16 cellular contexts compared by ENCODE assay signal in genomic region chr11:133953571-133953970, GRCh38. TPM values are rescaled to one million over a fixed set of nuclear protein-coding genes. Genes with fewer than 3 reads are reported as not detected.
A peak's percentile ranks its signal among the peaks of the same experiment; 100 is the strongest.
DNase-seq lines count a peak whose midpoint lies in the region; ATAC-seq and TF ChIP-seq lines count a peak whose summit lies in the region.
"Had no signal": no experiment of that assay in that cellular context is flagged by ENCODE, and none has a peak within 500 bp of the region (broad histone marks: within the 10 kb centered on the region; RNA-seq: fewer than 3 reads in every experiment).

No MANE protein-coding gene starts in this region.

- H3K9me3 ChIP-seq in heart right ventricle (no peaks in the 10 kb centered on the region), muscle layer of duodenum (ENCODE audit: control insufficient read depth in 1 of 2, low read length in 2 of 2) (no peaks in the 10 kb centered on the region), transverse colon (no peaks in the 10 kb centered on the region)

- no peaks in the 10 kb centered on the region for H3K36me3 ChIP-seq in heart right ventricle
- H3K36me3 ChIP-seq in muscle layer of duodenum (ENCODE audit: control insufficient read depth in 1 of 2, insufficient read depth in 2 of 2, low read length in 2 of 2) = no peaks in the 10 kb centered on the region
- H3K36me3 ChIP-seq in transverse colon = no peaks in the 10 kb centered on the region

- H3K9me3 Mint-ChIP-seq in activated naive CD8-positive, alpha-beta T cell treated with anti-CD3 and anti-CD28 coated beads, Interleukin-2, amount 50 U/mL, for 24 hours = no peaks in the 10 kb centered on the region
- H3K9me3 Mint-ChIP-seq: activated B cell treated with CpG ODN at 0.5 μM for 24 hours; dendritic cell treated with granulocyte-macrophage colony-stimulating factor and Interleukin-4, amounts not matched to agents 40 ng/mL and 50 ng/mL, for 4 days had no signal

- peaks cover 8% of the 10 kb centered on the region for H3K36me3 Mint-ChIP-seq in activated naive CD8-positive, alpha-beta T cell treated with anti-CD3 and anti-CD28 coated beads, Interleukin-2, amount 50 U/mL, for 24 hours (ENCODE audit: low read depth)

- H3K4me3 ChIP-seq in heart right ventricle (no peak overlapping the region), muscle layer of duodenum (ENCODE audit: low read depth in 1 of 2, low read length in 2 of 2) (peak overlapping the region in 1 of 2 donors; percentile 10), transverse colon (no peak overlapping the region)

- no peak for TF ChIP-seq EP300 in transverse colon (IDR thresholded peaks at IDR 0.05; ENCODE audit: low read depth)

- H3K27me3 Mint-ChIP-seq in activated naive CD8-positive, alpha-beta T cell treated with anti-CD3 and anti-CD28 coated beads, Interleukin-2, amount 50 U/mL, for 24 hours = peaks cover 10% of the 10 kb centered on the region

- TF ChIP-seq CTCF in heart right ventricle (IDR thresholded peaks at IDR 0.05) (no peak), transverse colon (IDR thresholded peaks at IDR 0.05) (no peak)

- 32 to 42% methylated on average over 6 of the region's 6 CpGs for WGBS in heart right ventricle, 2 donors
- 52% methylated on average over 6 of the region's 6 CpGs; no CpG with 5 or more reads in 1 of the 2 donors for WGBS in transverse colon (ENCODE audit: low coverage in 1 of 2), 2 donors

- H3K4me3 Mint-ChIP-seq in activated naive CD8-positive, alpha-beta T cell treated with anti-CD3 and anti-CD28 coated beads, Interleukin-2, amount 50 U/mL, for 24 hours = peak overlapping the region; percentile 92
- H3K4me3 Mint-ChIP-seq: activated B cell treated with CpG ODN at 0.5 μM for 24 hours; dendritic cell treated with granulocyte-macrophage colony-stimulating factor and Interleukin-4, amounts not matched to agents 40 ng/mL and 50 ng/mL, for 4 days had no signal

- ATAC-seq in heart right ventricle = no peak
- ATAC-seq in Right ventricle myocardium superior (ENCODE audit: poor library complexity) = no peak
- ATAC-seq in activated naive CD8-positive, alpha-beta T cell treated with anti-CD3 and anti-CD28 coated beads, Interleukin-2, amount 50 U/mL, for 24 hours = no peak
- ATAC-seq in HG02981 (IDR thresholded peaks at IDR 0.05; ENCODE audit: unreplicated experiment) = no peak
- ATAC-seq: esophagus mucosa, left colon had no signal

- in situ Hi-C loops in transverse colon (cut with MboI; ENCODE audit: low pct_ligation_motif_present in 1 of 4, low pct_unique_long_range_greater_than_20kb in 1 of 4, low sequenced_read_pairs in 3 of 4) = no loop called here

- intact Hi-C loops in heart right ventricle (cut with DNase I) = loop anchor here in 1 of 10 donors (5.0 kb wide), 1 partner anchor 84 kb away; no protein-coding TSS in a partner anchor
- intact Hi-C loops in Right ventricle myocardium superior (cut with DNase I) = no loop called here
- intact Hi-C loops in transverse colon (cut with DNase I; ENCODE audit: low total_unique reads) = loop anchor here (10.0 kb wide), 1 partner anchor 171 kb away; no protein-coding TSS in a partner anchor

- TF ChIP-seq POLR2A in transverse colon (IDR thresholded peaks at IDR 0.05) = no peak

- no peak for DNase-seq in heart right ventricle
- DNase-seq in Right ventricle myocardium superior = no peak
- DNase-seq in activated naive CD8-positive, alpha-beta T cell treated with anti-CD3 and anti-CD28 coated beads, Interleukin-2, amount 50 U/mL, for 24 hours = no peak
- no peak for DNase-seq in transverse colon
- no peak for DNase-seq in NCI-H187 (lab: John Stamatoyannopoulos, UW)
- no peak for DNase-seq in T1000 (lab: John Stamatoyannopoulos, UW)
- DNase-seq: activated B cell treated with CpG ODN at 0.5 μM for 24 hours; aorta; left colon; NCI-H2081; NCI-H526; stimulated activated CD4-positive, alpha-beta T cell treated with anti-CD3 and anti-CD28 coated beads, Interleukin-1b, Interleukin-23, amount 100 ng/mL, for 48 hours had no signal

- H3K27ac Mint-ChIP-seq in activated naive CD8-positive, alpha-beta T cell treated with anti-CD3 and anti-CD28 coated beads, Interleukin-2, amount 50 U/mL, for 24 hours = no peak overlapping the region
- H3K27ac Mint-ChIP-seq: activated B cell treated with CpG ODN at 0.5 μM for 24 hours; dendritic cell treated with granulocyte-macrophage colony-stimulating factor and Interleukin-4, amounts not matched to agents 40 ng/mL and 50 ng/mL, for 4 days had no signal

- peaks cover 0 to 65% (median 9%) of the 10 kb centered on the region in 7 donors for H3K27me3 ChIP-seq in heart right ventricle
- peaks cover 10% of the 10 kb centered on the region for H3K27me3 ChIP-seq in muscle layer of duodenum (ENCODE audit: low read depth, low read length)
- peaks cover 34% of the 10 kb centered on the region for H3K27me3 ChIP-seq in transverse colon

- H3K4me1 ChIP-seq in heart right ventricle (peaks cover 17 to 88% (median 58%) of the 10 kb centered on the region in 9 donors), muscle layer of duodenum (ENCODE audit: control insufficient read depth in 1 of 2, insufficient read depth in 2 of 2, low read length in 2 of 2) (peaks cover 17 to 72% of the 10 kb centered on the region in 2 donors), transverse colon (peaks cover 5 to 51% (median 37%) of the 10 kb centered on the region in 4 donors)

- H3K27ac ChIP-seq in heart right ventricle (peak overlapping the region in 8 of 10 donors; percentile 31 to 96 (median 90)), muscle layer of duodenum (ENCODE audit: low read length) (peak overlapping the region; percentile 23), transverse colon (peak overlapping the region; percentile 5 to 89 (median 87))

- peaks cover 63% of the 10 kb centered on the region for H3K4me1 Mint-ChIP-seq in activated naive CD8-positive, alpha-beta T cell treated with anti-CD3 and anti-CD28 coated beads, Interleukin-2, amount 50 U/mL, for 24 hours

RNA-seq across cellular contexts. Expression of gene IGSF9B, which starts 3.2 kb away (rescaled TPM):
- total RNA-seq in heart right ventricle (10 to 100 TPM; 31.0 to 72.3 (median 50.1) TPM), Right ventricle myocardium superior (38.9 TPM), transverse colon (10 to 100 TPM in 1 of 4 donors, 1 to 10 TPM in 3; 2.6 to 15.3 (median 4.9) TPM)
- 10 to 100 TPM in 1 of 2 donors, 1 to 10 TPM in 1; 6.7 to 37.2 TPM for polyA plus RNA-seq in heart right ventricle

Comparison
In these comparisons a context has a peak if more than half of its experiments do, and no peak if none do; other contexts are left out.
1. H3K27ac ChIP-seq: peak in every context shown above with its lines; median percentile 90 in heart right ventricle; 87 in transverse colon; 23 in muscle layer of duodenum.